16 cellular contexts compared by ENCODE assay signal in genomic region chr3:53820756-53821580, GRCh38.
"Had no signal": no experiment of that assay in that cellular context is flagged by ENCODE, and none has a peak within 500 bp of the region (broad histone marks: within the 10 kb centered on the region; RNA-seq: fewer than 3 reads in every experiment).

No MANE protein-coding gene starts in this region.

- H3K4me3 ChIP-seq: esophagus squamous epithelium, heart left ventricle, neural progenitor cell, pancreas, right atrium auricular region, thoracic aorta, uterus had no signal

- ATAC-seq: activated CD4-positive, CD25-positive, alpha-beta regulatory T cell treated with anti-CD3 and anti-CD28 coated beads, Interleukin-2, amount 50 U/mL, for 24 hours; activated CD8-positive, alpha-beta memory T cell treated with anti-CD3 and anti-CD28 coated beads, Interleukin-2, amount 10 ng/mL, durations not matched to agents 7 days and 5 days; activated T-cell treated with anti-CD3 and anti-CD28 coated beads, Interleukin-2, amount 50 U/mL, for 4 hours had no signal

- H3K27me3 ChIP-seq: heart left ventricle, neural progenitor cell, pancreas, right atrium auricular region, uterus had no signal

- H3K27ac ChIP-seq: esophagus squamous epithelium, heart left ventricle, neural progenitor cell, pancreas, right atrium auricular region, thoracic aorta, uterus had no signal

- H3K36me3 ChIP-seq: esophagus squamous epithelium, heart left ventricle, neural progenitor cell, thoracic aorta, uterus had no signal

- H3K9ac ChIP-seq: neural progenitor cell had no signal

- H3K4me1 ChIP-seq: heart left ventricle, neural progenitor cell, right atrium auricular region, uterus had no signal

- DNase-seq: activated CD4-positive, alpha-beta T cell treated with anti-CD3 and anti-CD28 coated beads, Interleukin-2, amount 50 U/mL, for 4 hours; activated CD8-positive, alpha-beta memory T cell treated with anti-CD3 and anti-CD28 coated beads, Interleukin-2, amount 10 ng/mL, durations not matched to agents 7 days and 5 days; activated naive CD8-positive, alpha-beta T cell treated with anti-CD3 and anti-CD28 coated beads, Interleukin-2, amount 10 ng/mL, durations not matched to agents 7 days and 5 days; activated T-cell treated with anti-CD3 and anti-CD28 coated beads, Interleukin-2, amount 50 U/mL, for 4 hours; anterior cingulate cortex; esophagus squamous epithelium; left ventricle myocardium superior; mesendoderm; stimulated activated naive CD4-positive, alpha-beta T cell treated with Interleukin-2 at 50 U/mL for 16 hours; uterus had no signal

- H3K9me3 ChIP-seq: esophagus squamous epithelium, heart left ventricle, pancreas, right atrium auricular region, thoracic aorta, uterus had no signal
